In the genomic region with DNA sequence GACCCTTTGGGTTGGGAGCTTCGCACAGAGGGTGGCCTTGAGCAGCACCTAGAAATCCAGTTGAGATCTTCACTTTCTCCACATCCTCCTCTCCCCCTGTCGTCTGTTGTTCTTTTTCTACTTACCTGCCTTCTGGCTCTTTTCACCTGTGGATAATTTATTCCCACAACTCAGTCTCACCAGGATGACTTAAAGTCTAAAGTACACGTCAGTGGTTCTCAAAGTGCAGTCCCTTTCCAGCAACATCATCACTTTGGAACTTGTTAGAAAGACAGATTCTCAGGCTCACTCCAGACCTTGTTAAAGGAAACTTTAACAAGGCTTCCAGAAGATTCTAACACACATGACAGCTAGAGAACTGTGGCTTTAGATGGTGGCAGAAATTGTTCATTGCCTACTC, we compare ENCODE assay signal across 33 cellular contexts. TPM values are rescaled to one million over a fixed set of nuclear protein-coding genes. Genes with fewer than 3 reads are reported as not detected.
"Had no signal": no experiment of that assay in that cellular context is flagged by ENCODE, and none has a peak within 500 bp of the region (broad histone marks: within the 10 kb centered on the region; RNA-seq: fewer than 3 reads in every experiment).

No MANE protein-coding gene starts in this region.

- DNase-seq: activated CD4-positive, alpha-beta memory T cell treated with anti-CD3 and anti-CD28 coated beads, Interleukin-2, amount 10 ng/mL, durations not matched to agents 7 days and 5 days; activated CD4-positive, alpha-beta T cell treated with anti-CD3 and anti-CD28 coated beads for 1 hour; activated CD4-positive, alpha-beta T cell treated with anti-CD3 and anti-CD28 coated beads for 48 hours; activated CD4-positive, CD25-positive, alpha-beta regulatory T cell; activated CD8-positive, alpha-beta memory T cell treated with anti-CD3 and anti-CD28 coated beads for 24 hours; activated gamma-delta T cell; activated naive CD4-positive, alpha-beta T cell treated with Interleukin-2 at 50 U/mL for 16 hours; activated naive CD8-positive, alpha-beta T cell treated with anti-CD3 and anti-CD28 coated beads, Interleukin-2, amount 10 ng/mL, durations not matched to agents 7 days and 5 days; activated T-cell treated with anti-CD3 and anti-CD28 coated beads, Interleukin-2, amount 50 U/mL, for 24 hours; amygdala; caudate nucleus; NCI-H1092 treated with DMSO at 0.1 percent for 48 hours; NCI-H1417; NCI-H146; NCI-H187; NCI-H2029 treated with DMSO at 0.1 percent for 48 hours; NCI-H2107; NCI-H2171; NCI-H510A; NCI-H526; NCI-H748 treated with DMSO at 0.1 percent for 48 hours; NK-92 treated with Interleukin-12 subunit alpha and Interleukin-12 subunit beta, amount 100 ng/mL, for 24 hours; PC-3; Right ventricle myocardium superior; SW 1271; T1000; WERI-Rb-1 had no signal

- FAIRE-seq: bronchial epithelial cell had no signal

- H3K36me3 ChIP-seq: WERI-Rb-1 had no signal

- H3K27ac ChIP-seq: KMS-11, WERI-Rb-1 had no signal

- H3K9ac ChIP-seq: KMS-11 had no signal

- H3K4me3 Mint-ChIP-seq: activated CD4-positive, alpha-beta memory T cell treated with anti-CD3 and anti-CD28 coated beads, Interleukin-2, amount 10 ng/mL, durations not matched to agents 7 days and 5 days; activated naive CD4-positive, alpha-beta T cell treated with anti-CD3 and anti-CD28 coated beads, Interleukin-2, amount 50 U/mL, for 24 hours; activated naive CD8-positive, alpha-beta T cell treated with anti-CD3 and anti-CD28 coated beads, Interleukin-2, amount 10 ng/mL, durations not matched to agents 7 days and 5 days; activated T-cell treated with anti-CD3 and anti-CD28 coated beads, Interleukin-2, amount 50 U/mL, for 24 hours; brain had no signal

- H3K9me3 Mint-ChIP-seq: activated CD4-positive, alpha-beta memory T cell treated with anti-CD3 and anti-CD28 coated beads, Interleukin-2, amount 10 ng/mL, durations not matched to agents 7 days and 5 days; activated naive CD4-positive, alpha-beta T cell treated with anti-CD3 and anti-CD28 coated beads, Interleukin-2, amount 50 U/mL, for 24 hours; activated naive CD8-positive, alpha-beta T cell treated with anti-CD3 and anti-CD28 coated beads, Interleukin-2, amount 10 ng/mL, durations not matched to agents 7 days and 5 days; activated T-helper 2 cell treated with anti-CD3 and anti-CD28 coated beads, Interferon-gamma antibody, Interleukin-2, Interleukin-4, amounts not matched to agents 10 μg/mL and 5 μg/mL and 100 μg/mL, durations not matched to agents 14 hours and 24 hours and 36 hours had no signal

- H3K27me3 Mint-ChIP-seq: activated naive CD4-positive, alpha-beta T cell treated with anti-CD3 and anti-CD28 coated beads, Interleukin-2, amount 50 U/mL, for 24 hours had no signal

- ATAC-seq: PC-3 had no signal

- H3K4me2 ChIP-seq: KMS-11 had no signal

- H3K27ac Mint-ChIP-seq: activated CD4-positive, alpha-beta memory T cell treated with anti-CD3 and anti-CD28 coated beads, Interleukin-2, amount 10 ng/mL, durations not matched to agents 7 days and 5 days; activated naive CD4-positive, alpha-beta T cell treated with anti-CD3 and anti-CD28 coated beads, Interleukin-2, amount 50 U/mL, for 24 hours; activated naive CD8-positive, alpha-beta T cell treated with anti-CD3 and anti-CD28 coated beads, Interleukin-2, amount 10 ng/mL, durations not matched to agents 7 days and 5 days; activated T-cell treated with anti-CD3 and anti-CD28 coated beads, Interleukin-2, amount 50 U/mL, for 24 hours; activated T-helper 2 cell treated with anti-CD3 and anti-CD28 coated beads, Interferon-gamma antibody, Interleukin-2, Interleukin-4, amounts not matched to agents 10 μg/mL and 5 μg/mL and 100 μg/mL, durations not matched to agents 14 hours and 24 hours and 36 hours had no signal

- H3K36me3 Mint-ChIP-seq: activated naive CD4-positive, alpha-beta T cell treated with anti-CD3 and anti-CD28 coated beads, Interleukin-2, amount 50 U/mL, for 24 hours; activated naive CD8-positive, alpha-beta T cell treated with anti-CD3 and anti-CD28 coated beads, Interleukin-2, amount 10 ng/mL, durations not matched to agents 7 days and 5 days; brain had no signal

- H3K4me1 Mint-ChIP-seq: activated CD4-positive, alpha-beta memory T cell treated with anti-CD3 and anti-CD28 coated beads, Interleukin-2, amount 10 ng/mL, durations not matched to agents 7 days and 5 days; activated naive CD4-positive, alpha-beta T cell treated with anti-CD3 and anti-CD28 coated beads, Interleukin-2, amount 50 U/mL, for 24 hours had no signal

RNA-seq across cellular contexts. Expression of a gene that starts 27.6 kb away (rescaled TPM):
- total RNA-seq: activated CD4-positive, alpha-beta memory T cell treated with anti-CD3 and anti-CD28 coated beads, Interleukin-2, amount 10 ng/mL, durations not matched to agents 7 days and 5 days; activated T-helper 2 cell treated with anti-CD3 and anti-CD28 coated beads, Interferon-gamma antibody, Interleukin-2, Interleukin-4, amounts not matched to agents 10 μg/mL and 5 μg/mL and 100 μg/mL, durations not matched to agents 14 hours and 24 hours and 36 hours; bronchial epithelial cell; Right ventricle myocardium superior; T-helper 2 cell treated with Interferon-gamma antibody and Interleukin-4, amounts not matched to agents 100 ng/mL and 5 ng/mL, for 36 hours had no signal
